In the genomic region with DNA sequence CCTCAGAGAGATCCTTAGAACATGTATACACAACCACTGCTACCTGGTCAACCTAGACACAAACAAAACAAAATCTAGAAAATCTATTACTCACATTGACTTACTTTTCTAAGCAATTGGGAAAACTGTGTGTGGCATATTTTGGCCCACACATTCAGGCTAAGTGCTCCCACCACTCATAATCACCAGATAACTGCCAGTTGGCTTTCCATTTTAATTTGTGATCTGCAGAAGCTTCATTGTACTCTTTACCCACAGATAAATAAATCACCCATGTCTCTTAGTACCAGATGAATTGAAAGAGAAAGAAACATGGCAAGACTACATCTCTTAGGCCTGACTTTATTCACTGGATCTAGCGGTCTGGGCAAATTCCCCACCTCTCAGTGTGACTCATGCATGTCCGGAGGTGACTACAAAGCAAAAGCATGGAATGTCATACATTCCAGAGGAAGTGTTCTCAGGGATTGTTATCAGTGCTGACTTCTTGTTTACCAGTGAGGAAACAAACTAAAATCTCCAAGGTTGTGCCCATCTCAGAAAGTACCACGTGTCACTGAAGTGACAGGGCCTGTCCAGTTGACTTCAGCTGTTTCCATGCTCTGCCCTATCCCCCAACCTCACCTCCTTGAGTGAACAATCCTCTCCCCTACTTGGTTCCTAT, we compare ENCODE assay signal across 9 cellular contexts. TPM values are rescaled to one million over a fixed set of nuclear protein-coding genes. Genes with fewer than 3 reads are reported as not detected.
DNase-seq lines count a peak whose midpoint lies in the region; ATAC-seq, FAIRE-seq and TF ChIP-seq lines count a peak whose summit lies in the region.
"Had no signal": no experiment of that assay in that cellular context is flagged by ENCODE, and none has a peak within 500 bp of the region (broad histone marks: within the 10 kb centered on the region; RNA-seq: fewer than 3 reads in every experiment).

No MANE protein-coding gene starts in this region.

- no peak overlapping the region for H3K27ac Mint-ChIP-seq in activated CD4-positive, alpha-beta T cell treated with anti-CD3 and anti-CD28 coated beads, Interleukin-2, amount 10 ng/mL, durations not matched to agents 24 days and 14 days

- H3K79me2 ChIP-seq in osteoblast (ENCODE audit: insufficient read depth, low read length), result peaks cover 60% of the 10 kb centered on the region

- H3K9me3 ChIP-seq in osteoblast (ENCODE audit: low read depth, low read length), result no peaks in the 10 kb centered on the region

- peaks cover 86% of the 10 kb centered on the region for H3K4me1 ChIP-seq in osteoblast (ENCODE audit: insufficient read depth, low read length)

- peaks cover 57% of the 10 kb centered on the region for H3K27me3 Mint-ChIP-seq in activated CD4-positive, alpha-beta T cell treated with anti-CD3 and anti-CD28 coated beads, Interleukin-2, amount 10 ng/mL, durations not matched to agents 24 days and 14 days

- H3K36me3 Mint-ChIP-seq in activated CD4-positive, alpha-beta T cell treated with anti-CD3 and anti-CD28 coated beads, Interleukin-2, amount 10 ng/mL, durations not matched to agents 24 days and 14 days (ENCODE audit: low read depth), result peaks cover under 1% of the 10 kb centered on the region

- H2AFZ ChIP-seq in osteoblast (ENCODE audit: low read length), result no peak overlapping the region

- ATAC-seq in HG03095 (IDR thresholded peaks at IDR 0.05; ENCODE audit: unreplicated experiment), result no peak
- no peak for ATAC-seq in HG02981 (IDR thresholded peaks at IDR 0.05; ENCODE audit: unreplicated experiment)

- peak; percentile 86 for DNase-seq in Caki2 (ENCODE audit: low read depth)
- peak; percentile 100 for DNase-seq in RCC 7860 (ENCODE audit: low spot score)
- peak; percentile 99 for DNase-seq in fibroblast of pulmonary artery (ENCODE audit: low read depth)
- DNase-seq in osteoblast (ENCODE audit: insufficient read length, low spot score, missing footprints), result peak; percentile 91
- no peak for DNase-seq in retina
- no peak for DNase-seq in activated CD4-positive, alpha-beta T cell treated with anti-CD3 and anti-CD28 coated beads, Interleukin-2, amount 10 ng/mL, durations not matched to agents 24 days and 14 days
- DNase-seq: DND-41 had no signal

- H3K4me1 Mint-ChIP-seq in activated CD4-positive, alpha-beta T cell treated with anti-CD3 and anti-CD28 coated beads, Interleukin-2, amount 10 ng/mL, durations not matched to agents 24 days and 14 days, result no peaks in the 10 kb centered on the region

- H3K4me3 Mint-ChIP-seq in activated CD4-positive, alpha-beta T cell treated with anti-CD3 and anti-CD28 coated beads, Interleukin-2, amount 10 ng/mL, durations not matched to agents 24 days and 14 days, result no peak overlapping the region

- peaks cover 8% of the 10 kb centered on the region for H3K9me3 Mint-ChIP-seq in activated CD4-positive, alpha-beta T cell treated with anti-CD3 and anti-CD28 coated beads, Interleukin-2, amount 10 ng/mL, durations not matched to agents 24 days and 14 days

- FAIRE-seq in RCC 7860 (lab: Jason Lieb, UNC), result peak; percentile 93

- peak overlapping the region; percentile 31 for H3K4me2 ChIP-seq in osteoblast (ENCODE audit: insufficient read depth, low read length)

- H3K27ac ChIP-seq in osteoblast (ENCODE audit: low read depth, low read length), result peak overlapping the region; percentile 99

- no peaks in the 10 kb centered on the region for H3K27me3 ChIP-seq in osteoblast (ENCODE audit: insufficient read depth, low read length)

- H3K36me3 ChIP-seq in osteoblast (ENCODE audit: insufficient read depth, low read length), result peaks cover 17% of the 10 kb centered on the region

- TF ChIP-seq CTCF in fibroblast of pulmonary artery (IDR thresholded peaks at IDR 0.05; ENCODE audit: low read length, missing control alignments), result no peak
- no peak for TF ChIP-seq CTCF in osteoblast (IDR thresholded peaks at IDR 0.05; ENCODE audit: extremely low read depth, low read depth, low read length)

- intact Hi-C loops in activated CD4-positive, alpha-beta T cell treated with anti-CD3 and anti-CD28 coated beads, Interleukin-2, amount 10 ng/mL, durations not matched to agents 24 days and 14 days (cut with micrococcal nuclease), result no loop called here

- H3K4me3 ChIP-seq in fibroblast of pulmonary artery (replicated peaks; ENCODE audit: low read depth, low read length) (no peak overlapping the region), osteoblast (ENCODE audit: insufficient read depth, low read length) (no peak overlapping the region)

- H4K20me1 ChIP-seq in osteoblast (ENCODE audit: insufficient read depth, low read length), result no peaks in the 10 kb centered on the region

- in situ Hi-C loops in Caki2 (cut with HindIII; ENCODE audit: low pct_unique_long_range_greater_than_20kb, low sequenced_read_pairs), result no loop called here

RNA-seq across cellular contexts. Expression of a gene that starts 52.4 kb away (rescaled TPM):
- total RNA-seq in Caki2 (2014; rRNA removed; shearing (Covaris generic); ENCODE audit: low replicate concordance), result 7.4 and 11.3 TPM in 2 replicates
- total RNA-seq in osteoblast, result 30.4 and 35.7 TPM in 2 replicates
- 25.5 and 27.8 TPM in 2 replicates for total RNA-seq in activated CD4-positive, alpha-beta T cell treated with anti-CD3 and anti-CD28 coated beads, Interleukin-2, amount 10 ng/mL, durations not matched to agents 24 days and 14 days

Comparison
In these comparisons a context has a peak if more than half of its experiments do, and no peak if none do; other contexts are left out.
1. DNase-seq: peak in Caki2 (single experiment), RCC 7860 (single experiment), fibroblast of pulmonary artery (single experiment) and osteoblast (single experiment); none in retina (single experiment) and activated CD4-positive, alpha-beta T cell treated with anti-CD3 and anti-CD28 coated beads, Interleukin-2, amount 10 ng/mL, durations not matched to agents 24 days and 14 days (single experiment).